ENCODE assay signal across 33 cellular contexts in genomic region chr5:150210644-150211043, GRCh38. TPM values are rescaled to one million over a fixed set of nuclear protein-coding genes. Genes with fewer than 3 reads are reported as not detected.
DNase-seq lines count a peak whose midpoint lies in the region; ATAC-seq and TF ChIP-seq lines count a peak whose summit lies in the region.
"Had no signal": no experiment of that assay in that cellular context is flagged by ENCODE, and none has a peak within 500 bp of the region (broad histone marks: within the 10 kb centered on the region; RNA-seq: fewer than 3 reads in every experiment).

No MANE protein-coding gene starts in this region.

- no peak overlapping the region for H2BK5ac ChIP-seq in H9 (ENCODE audit: insufficient read length, low read length)

- no CpG with 5 or more reads among the region's 6 CpGs for WGBS in H9 (ENCODE audit: extremely low coverage, insufficient read length, low lambda C conversion rate)

- H3K27me3 Mint-ChIP-seq in H9 (ENCODE audit: low read depth): peaks cover 14% of the 10 kb centered on the region

- H3K79me2 ChIP-seq in H9 (ENCODE audit: insufficient read depth, low read length): no peaks in the 10 kb centered on the region

- no peak overlapping the region for H3K56ac ChIP-seq in H9 (ENCODE audit: insufficient read length, low read depth, low read length)

- H2BK120ac ChIP-seq in H9 (ENCODE audit: low read depth, low read length, poor library complexity, severe bottlenecking): no peak overlapping the region

- H3K36me3 ChIP-seq in Peyer's patch (no peaks in the 10 kb centered on the region), tibial artery (no peaks in the 10 kb centered on the region)
- H3K36me3 ChIP-seq: adrenal gland, esophagus squamous epithelium, heart right ventricle, prostate gland, right lobe of liver, stomach had no signal

- no peak overlapping the region; a peak in 1 of 5 replicates for H3K4me3 Mint-ChIP-seq in H9
- H3K4me3 Mint-ChIP-seq: activated T-cell treated with anti-CD3 and anti-CD28 coated beads, Interleukin-2, amount 50 U/mL, for 72 hours had no signal

- no peak overlapping the region for H4K8ac ChIP-seq in H9 (replicated peaks; ENCODE audit: insufficient read length, low read depth, low read length)

- no peaks in the 10 kb centered on the region for H3K23me2 ChIP-seq in H9 (ENCODE audit: insufficient read length, low read depth, low read length, poor library complexity, severe bottlenecking)

- no peak for DNase-seq in H9
- no peak for DNase-seq in Peyer's patch
- no peak for DNase-seq in left colon
- DNase-seq in tibial artery: no peak
- DNase-seq in ecto neural progenitor cell (ENCODE audit: low spot score): no peak
- DNase-seq in COLO668 (lab: John Stamatoyannopoulos, UW; ENCODE audit: unreplicated experiment): no peak
- DNase-seq: activated naive CD4-positive, alpha-beta T cell; activated T-cell treated with anti-CD3 and anti-CD28 coated beads, Interleukin-2, amount 50 U/mL, for 72 hours; adrenal gland; central memory CD4-positive, alpha-beta T cell; dermis blood vessel endothelial cell; DMS79; esophagus squamous epithelium; foreskin melanocyte; heart right ventricle; NCI-H1105 treated with DMSO at 0.1 percent for 48 hours; NCI-H187 treated with DMSO at 0.1 percent for 48 hours; NCI-H2171; NCI-H510A treated with DMSO at 0.1 percent for 48 hours; nucleus accumbens; OCI-M1; right lobe of liver; stimulated activated CD4-positive, alpha-beta T cell treated with anti-CD3 and anti-CD28 coated beads, Interleukin-4, amount 100 ng/mL, for 1 hour; stomach; T-helper 1 cell had no signal

- peaks cover 0 to 4% of the 10 kb centered on the region in 2 experiments; a peak in 2 of 5 replicates for H3K9me3 Mint-ChIP-seq in H9
- H3K9me3 Mint-ChIP-seq: activated T-cell treated with anti-CD3 and anti-CD28 coated beads, Interleukin-2, amount 50 U/mL, for 72 hours had no signal

- H2AFZ ChIP-seq in H9 (ENCODE audit: low read length): no peak overlapping the region

- H3K14ac ChIP-seq in H9 (ENCODE audit: insufficient read depth, low read length): 0 out of 2 replicates have a peak overlapping the region, but pooled peaks have one; percentile 5

- H3K4me1 ChIP-seq in H9 (ENCODE audit: insufficient read depth, low read length): no peaks in the 10 kb centered on the region; the same call in 1 of the 2 replicates
- peaks cover 0 to 43% (median 5%) of the 10 kb centered on the region in 4 donors for H3K4me1 ChIP-seq in Peyer's patch
- peaks cover 0 to 54% (median 25%) of the 10 kb centered on the region in 4 donors for H3K4me1 ChIP-seq in tibial artery
- H3K4me1 ChIP-seq: adrenal gland, prostate gland, right lobe of liver had no signal

- ATAC-seq in left colon: peak; percentile 2
- no peak for ATAC-seq in GM18505 (IDR thresholded peaks at IDR 0.05; ENCODE audit: unreplicated experiment)
- ATAC-seq: activated T-cell treated with anti-CD3 and anti-CD28 coated beads, Interleukin-2, amount 50 U/mL, for 72 hours; heart right ventricle; right lobe of liver had no signal

- H3K4me1 Mint-ChIP-seq in H9: peaks cover 37 to 52% of the 10 kb centered on the region in 2 experiments

- H3K4ac ChIP-seq in H9 (ENCODE audit: low read depth, low read length): no peak overlapping the region

- peak overlapping the region in 2 of 3 experiments; percentile 72 to 94; a peak in 2 of 7 replicates for H3K27ac Mint-ChIP-seq in H9
- H3K27ac Mint-ChIP-seq: activated T-cell treated with anti-CD3 and anti-CD28 coated beads, Interleukin-2, amount 50 U/mL, for 72 hours had no signal

- H3K27me3 ChIP-seq in H9 (ENCODE audit: insufficient read depth, low read length) (no peaks in the 10 kb centered on the region), Peyer's patch (no peaks in the 10 kb centered on the region), tibial artery (no peaks in the 10 kb centered on the region)
- H3K27me3 ChIP-seq: adrenal gland, right lobe of liver had no signal

- intact Hi-C loops in left colon (cut with DNase I, micrococcal nuclease) (no loop called here), tibial artery (cut with DNase I; ENCODE audit: low total_unique reads) (loop anchor here (2.0 to 5.0 kb wide), 2 partner anchors 50 to 208 kb away; partner anchors contain the start of genes HMGXB3 and TIGD6)

- no peak overlapping the region for H4K91ac ChIP-seq in H9 (ENCODE audit: insufficient read length, low read depth, low read length)

- H3T11ph ChIP-seq in H9 (ENCODE audit: low read length): no peak overlapping the region

- no peak overlapping the region for H3K9ac ChIP-seq in H9 (ENCODE audit: extremely low read depth, insufficient read length, low read length)

- H3K4me3 ChIP-seq in Peyer's patch: no peak overlapping the region
- H3K4me3 ChIP-seq in tibial artery: no peak overlapping the region
- H3K4me3 ChIP-seq: adrenal gland, esophagus squamous epithelium, heart right ventricle, K562, prostate gland, right lobe of liver, SK-N-MC, stomach had no signal

- H3K4me2 ChIP-seq in H9 (ENCODE audit: insufficient read depth, insufficient read length, low read length): no peak overlapping the region

- no peak overlapping the region for H2BK20ac ChIP-seq in H9 (ENCODE audit: low read depth, low read length, poor library complexity, severe bottlenecking)

- no peak overlapping the region for H3K23ac ChIP-seq in H9 (ENCODE audit: insufficient read length, low read depth, low read length)

- no peak for TF ChIP-seq CTCF in H9 (conservative IDR thresholded peaks at IDR 0.05)
- no peak for TF ChIP-seq CTCF in Peyer's patch (IDR thresholded peaks at IDR 0.05)
- TF ChIP-seq CTCF in tibial artery (IDR thresholded peaks at IDR 0.05): no peak

- H3K18ac ChIP-seq in H9 (ENCODE audit: insufficient read length, low read depth, low read length): no peak overlapping the region

- H4K5ac ChIP-seq in H9 (ENCODE audit: insufficient read length, low read depth, low read length): no peak overlapping the region

- no peak for TF ChIP-seq POLR2A in Peyer's patch (IDR thresholded peaks at IDR 0.05)
- no peak for TF ChIP-seq POLR2A in GM18505 (IDR thresholded peaks at IDR 0.05; ENCODE audit: borderline replicate concordance, extremely low read depth, insufficient read depth, insufficient read length)

- H2AK5ac ChIP-seq in H9 (ENCODE audit: insufficient read length, low read length): no peak overlapping the region

- no peaks in the 10 kb centered on the region for H4K20me1 ChIP-seq in H9 (ENCODE audit: control insufficient read depth, insufficient read depth, insufficient read length)

- no peaks in the 10 kb centered on the region for H3K9me3 ChIP-seq in H9 (ENCODE audit: control insufficient read depth, low read depth, low read length)
- no peaks in the 10 kb centered on the region for H3K9me3 ChIP-seq in Peyer's patch
- H3K9me3 ChIP-seq in tibial artery: no peaks in the 10 kb centered on the region
- H3K9me3 ChIP-seq: adrenal gland, esophagus squamous epithelium, heart right ventricle, prostate gland, right lobe of liver, stomach had no signal

- no peak overlapping the region for H3K27ac ChIP-seq in H9 (ENCODE audit: insufficient read length, low read depth, low read length)
- peak overlapping the region in 3 of 4 donors; percentile 59 to 77 (median 65) for H3K27ac ChIP-seq in Peyer's patch
- H3K27ac ChIP-seq in tibial artery: peak overlapping the region; percentile 77 to 82
- H3K27ac ChIP-seq: adrenal gland, C4-2B, esophagus squamous epithelium, prostate gland, right lobe of liver, SK-N-MC, stomach had no signal

- no peaks in the 10 kb centered on the region for H3K79me1 ChIP-seq in H9 (ENCODE audit: insufficient read depth, low read depth, low read length, poor library complexity, severe bottlenecking)

- H3K36me3 Mint-ChIP-seq in H9 (ENCODE audit: insufficient read depth in 1 of 3, low read depth in 3 of 3): peaks cover 0 to 2% (median 0%) of the 10 kb centered on the region in 3 experiments; a peak in 2 of 7 replicates

- H2BK12ac ChIP-seq in H9 (ENCODE audit: insufficient read length, low read depth, low read length): no peak overlapping the region

- H2BK15ac ChIP-seq in H9 (ENCODE audit: low read depth, low read length): no peak overlapping the region

RNA-seq across cellular contexts. Expression of gene SLC6A7, which starts 20.8 kb away (rescaled TPM):
- total RNA-seq in H9 (2021) (not detected in 2 replicates), Peyer's patch (10 to 100 TPM; 12.3 to 41.6 (median 19.9) TPM), left colon (10 to 100 TPM; 13.2 to 30.4 TPM)
- total RNA-seq: activated T-cell treated with anti-CD3 and anti-CD28 coated beads, Interleukin-2, amount 50 U/mL, for 72 hours; adrenal gland; dermis blood vessel endothelial cell; esophagus squamous epithelium; heart right ventricle; K562; lung microvascular endothelial cell; M059J; myocyte; prostate gland; right lobe of liver had no signal

RNA-seq across cellular contexts. Expression of gene CDX1, which starts 44.1 kb away (rescaled TPM):
- 0.22 TPM in 1 of 2 replicates, not detected in the other for total RNA-seq in H9 (2021)
- total RNA-seq in Peyer's patch: 100 to 1,000 TPM; 177 to 429 (median 370) TPM
- 100 to 1,000 TPM; 323 to 423 TPM for total RNA-seq in left colon
- total RNA-seq: activated T-cell treated with anti-CD3 and anti-CD28 coated beads, Interleukin-2, amount 50 U/mL, for 72 hours; dermis blood vessel endothelial cell; esophagus squamous epithelium; lung microvascular endothelial cell; M059J; myocyte; right lobe of liver had no signal

RNA-seq across cellular contexts. Expression of gene PDGFRB, which starts 55.0 kb away (rescaled TPM):
- total RNA-seq in H9 (2021) (2.2 and 3.9 TPM in 2 replicates), Peyer's patch (10 to 100 TPM; 17.5 to 87.5 (median 31.2) TPM), left colon (10 to 100 TPM; 14.2 to 26.0 TPM)

Comparison
In these comparisons a context has a peak if more than half of its experiments do, and no peak if none do; other contexts are left out.
1. RNA of gene SLC6A7, which starts 20.8 kb away (total RNA-seq): 13.2 to 30.4 TPM in left colon and 12.3 to 41.6 TPM in Peyer's patch; not detected in H9; every median in the first group is over 10 times any median in the second.
2. RNA of gene CDX1, which starts 44.1 kb away (total RNA-seq): 323 to 423 TPM in left colon and 177 to 429 TPM in Peyer's patch; 0.22 TPM in H9; every median in the first group is over 100 times any median in the second.